8 cellular contexts compared by ENCODE assay signal in genomic region chr2:108662207-108662612, GRCh38. TPM values are rescaled to one million over a fixed set of nuclear protein-coding genes. Genes with fewer than 3 reads are reported as not detected.
DNase-seq lines count a peak whose midpoint lies in the region; ATAC-seq and TF ChIP-seq lines count a peak whose summit lies in the region.
"Not testable (repeated sequence)": the region's sequence is repeated elsewhere in the genome, so short reads cannot be mapped to it uniquely, and the experiment has no call there.

No MANE protein-coding gene starts in this region.

- not testable (repeated sequence) for TF ChIP-seq POLR2A in stomach (IDR thresholded peaks at IDR 0.05)

- not testable (repeated sequence) for H3K79me2 ChIP-seq in MM.1S (ENCODE audit: low read length); fibroblast of lung (ENCODE audit: control insufficient read depth, insufficient read depth, low read length)

- not testable (repeated sequence) for TF ChIP-seq CTCF in MM.1S (IDR thresholded peaks at IDR 0.05; ENCODE audit: low read length); fibroblast of lung (conservative IDR thresholded peaks at IDR 0.05 in 1 of 2, IDR thresholded peaks at IDR 0.05 in 1 of 2; ENCODE audit: low read depth in 1 of 2, low read length in 2 of 2); stomach (IDR thresholded peaks at IDR 0.05)

- not testable (repeated sequence) for H3K36me3 Mint-ChIP-seq in activated T-cell treated with anti-CD3 and anti-CD28 coated beads, Interleukin-2, amount 50 U/mL, for 24 hours (ENCODE audit: low read depth)

- not testable (repeated sequence) for H3K4me3 Mint-ChIP-seq in activated T-cell treated with anti-CD3 and anti-CD28 coated beads, Interleukin-2, amount 50 U/mL, for 24 hours

- not testable (repeated sequence) for H3K27me3 ChIP-seq in MM.1S (replicated peaks; ENCODE audit: insufficient read depth, low read length); fibroblast of lung (ENCODE audit: control insufficient read depth, insufficient read depth, low read length); mesenchymal stem cell (ENCODE audit: control insufficient read depth in 1 of 2, insufficient read depth in 1 of 2, low read length in 2 of 2); stomach

- not testable (repeated sequence) for H2BK12ac ChIP-seq in mesenchymal stem cell (ENCODE audit: low read length in 2 of 2)

- H4K20me1 ChIP-seq in MM.1S (ENCODE audit: insufficient read depth, low read length); fibroblast of lung (ENCODE audit: control insufficient read depth, extremely low read depth, insufficient read depth, low read length): not testable (repeated sequence)

- not testable (repeated sequence) for H3K9me3 ChIP-seq in MM.1S (replicated peaks; ENCODE audit: insufficient read depth, low read length); fibroblast of lung (ENCODE audit: control insufficient read depth, insufficient read depth, low read depth, low read length); mesenchymal stem cell (ENCODE audit: control insufficient read depth, low read length); stomach

- peak overlapping the region; percentile 66 for H3K27ac Mint-ChIP-seq in activated T-cell treated with anti-CD3 and anti-CD28 coated beads, Interleukin-2, amount 50 U/mL, for 24 hours

- H3K14ac ChIP-seq in mesenchymal stem cell (ENCODE audit: low read length in 2 of 2): not testable (repeated sequence)

- H3K36me3 ChIP-seq in MM.1S (replicated peaks; ENCODE audit: insufficient read depth, low read length); fibroblast of lung (ENCODE audit: control insufficient read depth, insufficient read depth, low read length); mesenchymal stem cell (ENCODE audit: control insufficient read depth in 1 of 2, insufficient read depth in 2 of 2, low read depth in 1 of 2, low read length in 2 of 2); stomach: not testable (repeated sequence)

- H3K27ac ChIP-seq in MM.1S (ENCODE audit: low read length): peak overlapping the region; percentile 52; the same call in 1 of the 2 replicates
- peak overlapping the region; percentile 63 for H3K27ac ChIP-seq in fibroblast of lung (ENCODE audit: insufficient read depth, low read length)
- H3K27ac ChIP-seq in mesenchymal stem cell (ENCODE audit: low read length, poor library complexity, severe bottlenecking): peak overlapping the region; percentile 84
- H3K27ac ChIP-seq in stomach: peak overlapping the region in 4 of 5 donors; percentile 43 to 78 (median 60)

- H3K9ac ChIP-seq in MM.1S (ENCODE audit: low read length); fibroblast of lung (ENCODE audit: insufficient read depth, low read length): not testable (repeated sequence)
- peak overlapping the region; percentile 66 for H3K9ac ChIP-seq in mesenchymal stem cell (ENCODE audit: low read length)

- not testable (repeated sequence) for H3K9me3 Mint-ChIP-seq in activated T-cell treated with anti-CD3 and anti-CD28 coated beads, Interleukin-2, amount 50 U/mL, for 24 hours

- H2AFZ ChIP-seq in MM.1S (ENCODE audit: low read length); fibroblast of lung (ENCODE audit: low read length); mesenchymal stem cell (ENCODE audit: low read depth, low read length): not testable (repeated sequence)

- H3K4me3 ChIP-seq in MM.1S (ENCODE audit: low read length); fibroblast of lung (replicated peaks in 1 of 4; ENCODE audit: control extremely low read depth in 1 of 4, insufficient read depth in 1 of 4, low read depth in 3 of 4, low read length in 4 of 4); mesenchymal stem cell (ENCODE audit: insufficient read depth in 1 of 2, low read depth in 1 of 2, low read length in 2 of 2); stomach: not testable (repeated sequence)

- H4K91ac ChIP-seq in mesenchymal stem cell (ENCODE audit: low read length): not testable (repeated sequence)

- H2BK5ac ChIP-seq in mesenchymal stem cell (ENCODE audit: low read depth, low read length, poor library complexity, severe bottlenecking): not testable (repeated sequence)

- H4K8ac ChIP-seq in mesenchymal stem cell (ENCODE audit: low read length): not testable (repeated sequence)

- intact Hi-C loops in stomach (cut with DNase I; ENCODE audit: low total_unique reads): not testable (repeated sequence)

- not testable (repeated sequence) for H3K79me1 ChIP-seq in mesenchymal stem cell (replicated peaks; ENCODE audit: low read length, poor library complexity, severe bottlenecking)

- H3F3A ChIP-seq in MM.1S (ENCODE audit: insufficient read depth, low read length): not testable (repeated sequence)

- ATAC-seq in GM21390 (IDR thresholded peaks at IDR 0.05; ENCODE audit: unreplicated experiment) (peak; percentile 95), HG03039 (IDR thresholded peaks at IDR 0.05; ENCODE audit: unreplicated experiment) (peak; percentile 97)

- H3K18ac ChIP-seq in mesenchymal stem cell (ENCODE audit: low read depth in 1 of 2, low read length in 2 of 2): not testable (repeated sequence)

- not testable (repeated sequence) for H3K4ac ChIP-seq in mesenchymal stem cell (ENCODE audit: low read depth in 1 of 2, low read length in 2 of 2)

- not testable (repeated sequence) for TF ChIP-seq EP300 in stomach (IDR thresholded peaks at IDR 0.05)

- peaks cover 23% of the 10 kb centered on the region for H3K4me1 Mint-ChIP-seq in activated T-cell treated with anti-CD3 and anti-CD28 coated beads, Interleukin-2, amount 50 U/mL, for 24 hours (ENCODE audit: low read depth)

- not testable (repeated sequence) for H2AK5ac ChIP-seq in mesenchymal stem cell (ENCODE audit: low read length, severe bottlenecking)

- not testable (repeated sequence) for H2BK15ac ChIP-seq in mesenchymal stem cell (ENCODE audit: low read depth, poor library complexity, severe bottlenecking)

- H3K9me2 ChIP-seq in MM.1S (replicated peaks; ENCODE audit: insufficient read depth, low read length): not testable (repeated sequence)

- DNase-seq in ELF-1 (ENCODE audit: low read depth, low spot score) (peak; percentile 66), MM.1S (peak; percentile 41), fibroblast of lung (ENCODE audit: low read depth in 2 of 2) (peak; percentile 89 to 93), mesenchymal stem cell (peak; percentile 90)
- not testable (repeated sequence) for DNase-seq in activated T-cell treated with anti-CD3 and anti-CD28 coated beads, Interleukin-2, amount 50 U/mL, for 24 hours; stomach

- H3K23ac ChIP-seq in mesenchymal stem cell (ENCODE audit: low read length in 2 of 2): not testable (repeated sequence)

- peaks cover 17% of the 10 kb centered on the region for H3K4me1 ChIP-seq in MM.1S (ENCODE audit: low read length)
- not testable (repeated sequence) for H3K4me1 ChIP-seq in fibroblast of lung (ENCODE audit: control insufficient read depth, extremely low read depth, insufficient read depth, low read length); mesenchymal stem cell (ENCODE audit: control insufficient read depth, insufficient read depth, low read depth, low read length)
- peaks cover 0 to 14% (median 8%) of the 10 kb centered on the region in 4 donors for H3K4me1 ChIP-seq in stomach

- 0% methylated on average over 1 of the region's 5 CpGs for WGBS in mesenchymal stem cell
- WGBS in stomach, 5 donors: 34 to 67% (median 51%) methylated on average over 5 of the region's 5 CpGs

- H2BK120ac ChIP-seq in mesenchymal stem cell (ENCODE audit: low read depth, low read length): not testable (repeated sequence)

- H3K27me3 Mint-ChIP-seq in activated T-cell treated with anti-CD3 and anti-CD28 coated beads, Interleukin-2, amount 50 U/mL, for 24 hours: not testable (repeated sequence)

- peak overlapping the region; percentile 39; the same call in 1 of the 2 replicates for H3K4me2 ChIP-seq in MM.1S (ENCODE audit: low read depth, low read length)
- peak overlapping the region; percentile 35 for H3K4me2 ChIP-seq in fibroblast of lung (ENCODE audit: extremely low read depth, insufficient read depth, low read length)
- not testable (repeated sequence) for H3K4me2 ChIP-seq in mesenchymal stem cell (ENCODE audit: low read length, poor library complexity, severe bottlenecking)

RNA-seq across cellular contexts. Expression of gene RANBP2, which starts 57.1 kb away (rescaled TPM):
- total RNA-seq in fibroblast of lung (49.3 and 59.3 TPM in 2 replicates), stomach (100 to 1,000 TPM in 1 of 5 donors, 10 to 100 TPM in 4; 30.9 to 156 (median 67.1) TPM)
- polyA plus RNA-seq in fibroblast of lung (16.9 and 17.2 TPM in 2 replicates), stomach (1 to 10 TPM; 8.6 to 9.6 (median 9.2) TPM)
- polyA plus RNA-seq in fibroblast of lung (2012): 18.3 and 21.3 TPM in 2 replicates
- polyA minus RNA-seq in fibroblast of lung (ENCODE audit: low replicate concordance): 2.7 and 4.0 TPM in 2 replicates
- polyA plus RNA-seq in mesenchymal stem cell (2013, experiment 1 of 2): 15.3 TPM
- 14.8 TPM for polyA plus RNA-seq in mesenchymal stem cell (2013, experiment 2 of 2)
